Comparison of ENCODE assay signal across 9 cellular contexts in the genomic region with DNA sequence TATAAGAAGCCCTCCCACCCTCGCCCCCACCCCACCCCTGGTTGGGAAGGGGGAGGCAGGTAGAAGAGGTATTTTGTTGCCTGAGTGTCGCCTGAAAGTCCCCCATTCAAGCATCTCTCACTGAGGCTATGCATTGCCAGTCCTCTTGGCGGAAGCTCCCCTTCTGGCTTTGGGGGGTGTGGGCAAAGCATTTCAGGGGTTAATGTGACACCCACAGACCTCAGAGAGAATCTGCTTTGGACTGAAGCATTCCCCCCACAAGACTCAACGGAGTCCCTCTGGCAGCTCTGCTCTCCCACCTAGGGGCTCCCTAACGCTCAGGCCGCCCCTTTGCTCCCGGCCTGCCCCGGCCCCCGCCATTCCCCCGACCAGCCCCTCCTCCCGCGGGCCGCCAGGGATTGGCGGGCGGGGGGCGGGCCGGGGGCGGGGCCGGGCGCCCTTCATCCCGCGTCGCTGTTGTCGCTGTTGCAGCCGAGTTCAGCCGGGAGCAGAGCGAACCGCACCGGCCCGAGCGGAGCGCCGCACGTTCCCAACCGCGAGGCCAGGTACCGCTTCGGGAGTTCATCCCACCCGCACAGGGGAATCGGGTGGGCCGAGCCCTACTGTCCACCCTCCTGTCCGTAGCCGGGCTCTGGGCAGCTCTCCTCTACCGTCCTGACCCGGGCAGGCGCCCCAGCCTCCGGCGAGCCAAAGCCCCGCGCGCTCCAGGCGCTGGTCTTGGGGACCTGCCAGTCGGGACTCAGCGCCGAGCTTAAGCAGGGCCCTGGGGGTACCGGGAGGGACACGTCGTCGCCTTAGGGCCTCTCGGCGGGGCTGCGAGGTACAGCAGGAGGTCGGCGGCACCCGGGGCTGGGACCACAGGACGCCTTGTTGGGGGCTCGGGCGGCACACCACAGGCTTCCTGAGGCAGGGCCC. TPM values are rescaled to one million over a fixed set of nuclear protein-coding genes. Genes with fewer than 3 reads are reported as not detected.
DNase-seq lines count a peak whose midpoint lies in the region; ATAC-seq and TF ChIP-seq lines count a peak whose summit lies in the region.
"Had no signal": no experiment of that assay in that cellular context is flagged by ENCODE, and none has a peak within 500 bp of the region (broad histone marks: within the 10 kb centered on the region; RNA-seq: fewer than 3 reads in every experiment).

A gene (plus strand): TSS at position 468 of the 915 bp plus-strand sequence. CDS start 8,929 bp downstream, outside the sequence.

- 1 to 4% methylated on average over 49 to 52 of the region's 68 CpGs for WGBS in mesodermal cell (ENCODE audit: insufficient coverage in 2 of 2), 2 experiments

- intact Hi-C loops in CD8-positive, alpha-beta T cell (cut with DNase I, micrococcal nuclease), result no loop called here
- intact Hi-C loops in dorsolateral prefrontal cortex (cut with DNase I), result no loop called here

- peaks cover 16% of the 10 kb centered on the region for H3K4me1 ChIP-seq in CD8-positive, alpha-beta T cell (ENCODE audit: insufficient read depth, low read length)
- H3K4me1 ChIP-seq in mesodermal cell (ENCODE audit: control insufficient read depth, insufficient read depth, low read length, poor library complexity, severe bottlenecking), result peaks cover 13% of the 10 kb centered on the region

- no peaks in the 10 kb centered on the region for H3K36me3 ChIP-seq in CD8-positive, alpha-beta T cell (ENCODE audit: insufficient read depth, low read length)
- H3K36me3 ChIP-seq in mesodermal cell (ENCODE audit: control insufficient read depth, insufficient read depth, low read length), result no peaks in the 10 kb centered on the region

- peaks cover 6% of the 10 kb centered on the region for H3K4me1 Mint-ChIP-seq in CD8-positive, alpha-beta T cell (ENCODE audit: low read depth)

- peak within 1 kb of the TSS; percentile 15 for H3K4me3 ChIP-seq in CD8-positive, alpha-beta T cell (ENCODE audit: low read depth, low read length)
- peak within 1 kb of the TSS; percentile 39 to 86 (median 68) for H3K4me3 ChIP-seq in dorsolateral prefrontal cortex
- H3K4me3 ChIP-seq in mesodermal cell (ENCODE audit: extremely low read depth, insufficient read depth, low read length, poor library complexity, severe bottlenecking), result peak within 1 kb of the TSS; percentile 47

- H3K27ac ChIP-seq in CD8-positive, alpha-beta T cell (ENCODE audit: low read depth, low read length), result no peak within 1 kb of the TSS
- H3K27ac ChIP-seq in dorsolateral prefrontal cortex (peak within 1 kb of the TSS in 53 of 59 donors; percentile 4 to 95 (median 64)), mesodermal cell (ENCODE audit: low read depth, low read length, severe bottlenecking) (no peak within 1 kb of the TSS)
- H3K27ac ChIP-seq: epithelial cell of prostate had no signal

- H3K27me3 Mint-ChIP-seq in CD8-positive, alpha-beta T cell (ENCODE audit: low read depth), result peaks cover 47% of the 10 kb centered on the region

- ATAC-seq in CD8-positive, alpha-beta T cell, result peak; percentile 66
- ATAC-seq in HG02973 (IDR thresholded peaks at IDR 0.05; ENCODE audit: unreplicated experiment), result no peak
- ATAC-seq in GM18858 (IDR thresholded peaks at IDR 0.05; ENCODE audit: unreplicated experiment), result no peak
- ATAC-seq in HG03097 (IDR thresholded peaks at IDR 0.05; ENCODE audit: low FRiP score, unreplicated experiment), result no peak

- no peak within 1 kb of the TSS for H3K27ac Mint-ChIP-seq in CD8-positive, alpha-beta T cell

- no peak for TF ChIP-seq CTCF in CD8-positive, alpha-beta T cell (IDR thresholded peaks at IDR 0.05)
- TF ChIP-seq CTCF in dorsolateral prefrontal cortex (IDR thresholded peaks at IDR 0.05 in 54 of 56, conservative IDR thresholded peaks at IDR 0.05 in 2 of 56; ENCODE audit: low read depth in 1 of 56, partially characterized antibody in 56 of 56), result peak in 3 of 56 donors; percentile 3 to 16 (median 11)

- POLR2A ChIA-PET in CD8-positive, alpha-beta T cell (lab: Charles Lee), result interaction anchor here (1.1 kb wide), 1 partner anchor 10 kb away, joined by 4 read pairs; no protein-coding TSS in a partner anchor

- peak in 2 of 7 experiments; percentile 28 to 36 for DNase-seq in CD8-positive, alpha-beta T cell
- DNase-seq in NCI-H2227 treated with DMSO at 0.1 percent for 48 hours (lab: John Stamatoyannopoulos, UW) (peak; percentile 2), dorsolateral prefrontal cortex (peak in 1 of 10 donors; percentile 69), NCI-H226 (no peak)

- CTCF ChIA-PET in CD8-positive, alpha-beta T cell (lab: Charles Lee), result interaction anchor here (1.6 to 1.9 kb wide), 2 partner anchors 10 to 13 kb away, joined by 6 read pairs; no protein-coding TSS in a partner anchor

- no peaks in the 10 kb centered on the region for H3K9me3 Mint-ChIP-seq in CD8-positive, alpha-beta T cell

- H3K9me3 ChIP-seq in CD8-positive, alpha-beta T cell (ENCODE audit: low read length), result no peaks in the 10 kb centered on the region
- H3K9me3 ChIP-seq in mesodermal cell (ENCODE audit: control insufficient read depth, low read length), result no peaks in the 10 kb centered on the region

- peaks cover 36% of the 10 kb centered on the region for H3K27me3 ChIP-seq in CD8-positive, alpha-beta T cell (ENCODE audit: insufficient read depth, low read length)
- peaks cover 0 to 36% (median 8%) of the 10 kb centered on the region in 45 donors for H3K27me3 ChIP-seq in dorsolateral prefrontal cortex

- peak within 1 kb of the TSS; percentile 49 for H3K4me3 Mint-ChIP-seq in CD8-positive, alpha-beta T cell

- no peaks in the 10 kb centered on the region for H3K36me3 Mint-ChIP-seq in CD8-positive, alpha-beta T cell

RNA-seq across cellular contexts. Expression of the gene that starts here (rescaled TPM):
- 1 to 10 TPM; 4.8 to 7.2 TPM for total RNA-seq in CD8-positive, alpha-beta T cell
- total RNA-seq in dorsolateral prefrontal cortex, result 10 to 100 TPM; 12.5 to 71.4 (median 28.5) TPM
- polyA plus RNA-seq in mesodermal cell (2013, experiment 1 of 2), result 2.5 TPM
- 1.4 TPM for polyA plus RNA-seq in mesodermal cell (2013, experiment 2 of 2)

Comparison
In these comparisons a context has a peak if more than half of its experiments do, and no peak if none do; other contexts are left out.
1. H3K27ac ChIP-seq: peak in dorsolateral prefrontal cortex (53 of 59); none in CD8-positive, alpha-beta T cell (single experiment) and mesodermal cell (single experiment).
2. H3K4me3 ChIP-seq: peak in every context shown above with its lines; median percentile 68 in dorsolateral prefrontal cortex; 47 in mesodermal cell; 15 in CD8-positive, alpha-beta T cell.